ENCODE assay signal across 8 cellular contexts in the genomic region with DNA sequence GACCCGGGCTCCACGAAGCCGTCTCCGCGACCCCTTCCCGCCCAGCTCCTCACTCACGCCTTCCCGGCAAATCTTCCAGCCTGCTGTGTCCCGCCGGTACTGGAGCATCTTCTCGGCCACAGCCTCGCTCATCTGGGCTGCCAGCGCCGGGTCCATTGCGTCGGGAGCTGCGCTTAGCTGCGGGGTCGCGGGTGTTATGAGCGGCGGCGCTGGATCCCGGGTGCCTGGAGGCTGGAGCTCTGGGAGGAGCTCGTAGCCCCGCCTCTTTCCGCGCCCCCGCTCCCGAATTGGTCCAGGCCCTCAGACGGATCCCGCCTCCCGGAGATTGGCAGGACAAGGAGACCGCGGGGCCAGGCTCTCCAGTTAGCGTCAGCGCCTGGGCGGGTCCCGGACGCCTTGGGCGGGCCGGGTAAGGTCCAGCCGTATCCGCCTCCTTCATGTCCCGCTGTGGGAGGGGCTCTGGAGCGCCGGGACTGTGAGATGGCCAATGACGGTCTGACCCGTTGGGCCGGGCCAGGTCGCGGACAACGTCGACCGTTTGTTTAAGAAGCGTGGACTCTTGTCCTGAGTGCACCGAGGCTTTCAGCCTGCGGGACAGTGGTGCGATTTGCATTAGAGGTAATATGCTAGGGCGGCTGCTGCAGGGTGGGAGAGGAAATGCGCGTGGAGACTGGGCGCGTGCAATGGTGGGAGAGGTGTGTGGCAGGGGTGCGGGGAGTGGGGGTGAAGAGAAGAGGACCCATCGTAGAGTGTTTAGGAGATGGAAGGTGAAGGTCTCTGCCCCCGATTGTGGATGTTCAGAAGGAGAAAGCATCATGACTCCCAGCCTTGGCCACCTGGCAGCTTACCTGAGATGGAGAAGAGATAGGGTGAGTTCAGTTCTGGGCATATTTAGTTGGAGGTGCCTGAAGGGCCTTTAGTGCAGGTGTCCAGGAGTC. TPM values are rescaled to one million over a fixed set of nuclear protein-coding genes. Genes with fewer than 3 reads are reported as not detected.
DNase-seq lines count a peak whose midpoint lies in the region; ATAC-seq and TF ChIP-seq lines count a peak whose summit lies in the region.

A gene with protein sequence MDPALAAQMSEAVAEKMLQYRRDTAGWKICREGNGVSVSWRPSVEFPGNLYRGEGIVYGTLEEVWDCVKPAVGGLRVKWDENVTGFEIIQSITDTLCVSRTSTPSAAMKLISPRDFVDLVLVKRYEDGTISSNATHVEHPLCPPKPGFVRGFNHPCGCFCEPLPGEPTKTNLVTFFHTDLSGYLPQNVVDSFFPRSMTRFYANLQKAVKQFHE (minus strand): TSS at position 198 of the 938 bp plus-strand sequence. CDS start 42 bp downstream, at position 156.

- peaks cover 37% of the 10 kb centered on the region for H3K4me1 Mint-ChIP-seq in activated T-cell treated with anti-CD3 and anti-CD28 coated beads, Interleukin-2, amount 50 U/mL, for 24 hours (ENCODE audit: low read depth)

- H3K27ac Mint-ChIP-seq in activated T-cell treated with anti-CD3 and anti-CD28 coated beads, Interleukin-2, amount 50 U/mL, for 24 hours = peak within 1 kb of the TSS; percentile 95

- H3K36me3 Mint-ChIP-seq in activated T-cell treated with anti-CD3 and anti-CD28 coated beads, Interleukin-2, amount 50 U/mL, for 24 hours (ENCODE audit: low read depth) = peaks cover 29% of the 10 kb centered on the region

- H3K4me3 ChIP-seq in muscle layer of colon (ENCODE audit: low read depth in 1 of 2, low read length in 2 of 2) = peak within 1 kb of the TSS; percentile 67

- H3K36me3 ChIP-seq in muscle layer of colon (ENCODE audit: insufficient read depth, low read length) = peaks cover 13% of the 10 kb centered on the region

- peak within 1 kb of the TSS; percentile 31 for H3K9ac ChIP-seq in muscle layer of colon (ENCODE audit: low read length)

- ATAC-seq in GM21619 (IDR thresholded peaks at IDR 0.05; ENCODE audit: unreplicated experiment) = peak; percentile 99
- peak; percentile 99 for ATAC-seq in esophagus mucosa

- H3K9me3 Mint-ChIP-seq in activated T-cell treated with anti-CD3 and anti-CD28 coated beads, Interleukin-2, amount 50 U/mL, for 24 hours = no peaks in the 10 kb centered on the region

- no peaks in the 10 kb centered on the region for H3K27me3 ChIP-seq in muscle layer of colon (ENCODE audit: control insufficient read depth in 1 of 2, insufficient read depth in 2 of 2, low read length in 2 of 2)

- H3K27ac ChIP-seq in muscle layer of colon (ENCODE audit: low read depth, low read length) = peak within 1 kb of the TSS; percentile 55

- no peaks in the 10 kb centered on the region for H3K9me3 ChIP-seq in muscle layer of colon (ENCODE audit: low read length)

- H3K27me3 Mint-ChIP-seq in activated T-cell treated with anti-CD3 and anti-CD28 coated beads, Interleukin-2, amount 50 U/mL, for 24 hours = no peaks in the 10 kb centered on the region

- TF ChIP-seq EP300 in Ishikawa (IDR thresholded peaks at IDR 0.05; ENCODE audit: borderline replicate concordance) = no peak

- peak; percentile 85 for DNase-seq in DMS153 (lab: John Stamatoyannopoulos, UW)
- DNase-seq in OCI-M2 (lab: John Stamatoyannopoulos, UW; ENCODE audit: unreplicated experiment) = peak; percentile 62
- peak; percentile 97 for DNase-seq in activated T-cell treated with anti-CD3 and anti-CD28 coated beads, Interleukin-2, amount 50 U/mL, for 24 hours
- peak; percentile 88 to 93 for DNase-seq in stimulated activated CD8-positive, alpha-beta memory T cell treated with anti-CD3 and anti-CD28 coated beads, Interleukin-7, amount 100 ng/mL, for 1 hour (ENCODE audit: low read depth in 2 of 2)

- H3K4me1 ChIP-seq in muscle layer of colon (ENCODE audit: insufficient read depth, low read length) = peaks cover 21% of the 10 kb centered on the region

- TF ChIP-seq RAD21 in Ishikawa (IDR thresholded peaks at IDR 0.05; ENCODE audit: low read depth) = no peak

- H3K4me3 Mint-ChIP-seq in activated T-cell treated with anti-CD3 and anti-CD28 coated beads, Interleukin-2, amount 50 U/mL, for 24 hours = peak within 1 kb of the TSS; percentile 98

TF ChIP-seq in Ishikawa, 13 proteins besides CTCF, POLR2A, EP300 and RAD21:
- TF ChIP-seq TCF12 (IDR thresholded peaks at IDR 0.05; ENCODE audit: low read depth) (no peak), ZBTB7A (IDR thresholded peaks at IDR 0.05; ENCODE audit: low read depth) (peak; percentile 82; the same call in 1 of the 2 replicates), TAF1 (IDR thresholded peaks at IDR 0.05; ENCODE audit: low read depth) (peak; percentile 76)
- TF ChIP-seq, protein P1, sequence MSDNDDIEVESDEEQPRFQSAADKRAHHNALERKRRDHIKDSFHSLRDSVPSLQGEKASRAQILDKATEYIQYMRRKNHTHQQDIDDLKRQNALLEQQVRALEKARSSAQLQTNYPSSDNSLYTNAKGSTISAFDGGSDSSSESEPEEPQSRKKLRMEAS (IDR thresholded peaks at IDR 0.05) = peak; percentile 62
- TF ChIP-seq, protein P2, sequence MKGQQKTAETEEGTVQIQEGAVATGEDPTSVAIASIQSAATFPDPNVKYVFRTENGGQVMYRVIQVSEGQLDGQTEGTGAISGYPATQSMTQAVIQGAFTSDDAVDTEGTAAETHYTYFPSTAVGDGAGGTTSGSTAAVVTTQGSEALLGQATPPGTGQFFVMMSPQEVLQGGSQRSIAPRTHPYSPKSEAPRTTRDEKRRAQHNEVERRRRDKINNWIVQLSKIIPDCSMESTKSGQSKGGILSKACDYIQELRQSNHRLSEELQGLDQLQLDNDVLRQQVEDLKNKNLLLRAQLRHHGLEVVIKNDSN (IDR thresholded peaks at IDR 0.05) = no peak

RNA-seq across cellular contexts. Expression of the gene that starts here (rescaled TPM):
- total RNA-seq in esophagus mucosa = 17.1 TPM

Comparison
In these comparisons a context has a peak if more than half of its experiments do, and no peak if none do; other contexts are left out.
1. Peak in every context shown above with its lines: DNase-seq, ATAC-seq, H3K4me3 ChIP-seq and H3K27ac ChIP-seq.